12 cellular contexts compared by ENCODE assay signal in genomic region chr11:123238297-123238696, GRCh38. TPM values are rescaled to one million over a fixed set of nuclear protein-coding genes. Genes with fewer than 3 reads are reported as not detected.
A peak's percentile ranks its signal among the peaks of the same experiment; 100 is the strongest.
DNase-seq lines count a peak whose midpoint lies in the region; ATAC-seq and TF ChIP-seq lines count a peak whose summit lies in the region.
"Had no signal": no experiment of that assay in that cellular context is flagged by ENCODE, and none has a peak within 500 bp of the region (broad histone marks: within the 10 kb centered on the region; RNA-seq: fewer than 3 reads in every experiment).

No MANE protein-coding gene starts in this region.

- H3K27ac Mint-ChIP-seq in activated CD4-positive, alpha-beta T cell treated with anti-CD3 and anti-CD28 coated beads, Interleukin-2, amount 10 ng/mL, durations not matched to agents 24 days and 14 days: no peak overlapping the region
- H3K27ac Mint-ChIP-seq: nephron had no signal

- H3K27me3 ChIP-seq in gastroesophageal sphincter (no peaks in the 10 kb centered on the region), psoas muscle (ENCODE audit: insufficient read depth in 3 of 3, low read length in 2 of 3) (peaks cover 0 to 7% (median 0%) of the 10 kb centered on the region in 3 donors)

- no peak overlapping the region for H3K4me3 Mint-ChIP-seq in activated CD4-positive, alpha-beta T cell treated with anti-CD3 and anti-CD28 coated beads, Interleukin-2, amount 10 ng/mL, durations not matched to agents 24 days and 14 days
- H3K4me3 Mint-ChIP-seq: nephron had no signal

- H3K4me1 ChIP-seq in gastroesophageal sphincter (peaks cover 0 to 27% (median 0%) of the 10 kb centered on the region in 3 donors), psoas muscle (no peaks in the 10 kb centered on the region)

- DNase-seq in AG10803 (ENCODE audit: low read depth) (peak; percentile 79), SKM-1 (lab: John Stamatoyannopoulos, UW; ENCODE audit: unreplicated experiment) (peak; percentile 17), psoas muscle (peak; percentile 68 to 74)
- DNase-seq in stimulated activated naive CD4-positive, alpha-beta T cell treated with Interleukin-2 at 50 U/mL for 16 hours (lab: John Stamatoyannopoulos, UW): no peak
- DNase-seq in activated CD4-positive, alpha-beta T cell treated with anti-CD3 and anti-CD28 coated beads, Interleukin-2, amount 10 ng/mL, durations not matched to agents 24 days and 14 days: no peak
- DNase-seq: activated CD4-positive, alpha-beta T cell treated with anti-CD3 and anti-CD28 coated beads, Interleukin-2, amount 50 U/mL, for 1 hour; NCI-H2227 treated with DMSO at 0.1 percent for 48 hours; T-helper 1 cell had no signal

- TF ChIP-seq POLR2A in gastroesophageal sphincter (IDR thresholded peaks at IDR 0.05): no peak

- H3K4me1 Mint-ChIP-seq in activated CD4-positive, alpha-beta T cell treated with anti-CD3 and anti-CD28 coated beads, Interleukin-2, amount 10 ng/mL, durations not matched to agents 24 days and 14 days: peaks cover 23% of the 10 kb centered on the region

- no peaks in the 10 kb centered on the region for H3K9me3 ChIP-seq in gastroesophageal sphincter
- no peaks in the 10 kb centered on the region for H3K9me3 ChIP-seq in psoas muscle

- TF ChIP-seq EP300 in gastroesophageal sphincter (IDR thresholded peaks at IDR 0.05): no peak

- WGBS in gastroesophageal sphincter (ENCODE audit: low coverage in 1 of 2), 2 donors: no CpG with 5 or more reads among the region's 1 CpG
- 54 to 90% (median 65%) methylated on average over 1 of the region's 1 CpG for WGBS in psoas muscle, 3 donors

- peaks cover 5% of the 10 kb centered on the region for H3K9me3 Mint-ChIP-seq in activated CD4-positive, alpha-beta T cell treated with anti-CD3 and anti-CD28 coated beads, Interleukin-2, amount 10 ng/mL, durations not matched to agents 24 days and 14 days

- intact Hi-C loops in psoas muscle (cut with DNase I): no loop called here
- intact Hi-C loops in activated CD4-positive, alpha-beta T cell treated with anti-CD3 and anti-CD28 coated beads, Interleukin-2, amount 10 ng/mL, durations not matched to agents 24 days and 14 days (cut with micrococcal nuclease): no loop called here

- H3K36me3 ChIP-seq in gastroesophageal sphincter (no peaks in the 10 kb centered on the region), psoas muscle (ENCODE audit: insufficient read depth in 1 of 2, low read depth in 1 of 2) (no peaks in the 10 kb centered on the region)

- no peaks in the 10 kb centered on the region for H3K36me3 Mint-ChIP-seq in activated CD4-positive, alpha-beta T cell treated with anti-CD3 and anti-CD28 coated beads, Interleukin-2, amount 10 ng/mL, durations not matched to agents 24 days and 14 days (ENCODE audit: low read depth)

- H3K4me3 ChIP-seq in AG10803 (ENCODE audit: low read length) (no peak overlapping the region), gastroesophageal sphincter (no peak overlapping the region), psoas muscle (no peak overlapping the region)

- peak; percentile 82 for ATAC-seq in gastroesophageal sphincter
- ATAC-seq in psoas muscle: peak in 3 of 4 donors; percentile 37 to 78 (median 66)
- ATAC-seq in GM18907 (IDR thresholded peaks at IDR 0.05; ENCODE audit: unreplicated experiment): no peak
- no peak for ATAC-seq in HG03108 (IDR thresholded peaks at IDR 0.05; ENCODE audit: unreplicated experiment)

- TF ChIP-seq CTCF in AG10803 (conservative IDR thresholded peaks at IDR 0.05; ENCODE audit: low read length) (no peak), gastroesophageal sphincter (IDR thresholded peaks at IDR 0.05) (no peak), psoas muscle (IDR thresholded peaks at IDR 0.05) (no peak)

- H3K27ac ChIP-seq in gastroesophageal sphincter (peak overlapping the region in 1 of 4 donors; percentile 32), psoas muscle (no peak overlapping the region)

- H3K27me3 Mint-ChIP-seq in activated CD4-positive, alpha-beta T cell treated with anti-CD3 and anti-CD28 coated beads, Interleukin-2, amount 10 ng/mL, durations not matched to agents 24 days and 14 days: peaks cover 16% of the 10 kb centered on the region

RNA-seq across cellular contexts. Expression of gene CLMP, which starts 43.2 kb away (rescaled TPM):
- total RNA-seq in gastroesophageal sphincter (100 to 1,000 TPM in 3 of 4 donors, 10 to 100 TPM in 1; 89.1 to 274 (median 151) TPM), psoas muscle (1 to 10 TPM; 2.9 to 4.2 (median 3.0) TPM)
- polyA plus RNA-seq in psoas muscle: 1 to 10 TPM in 2 of 3 donors, under 1 TPM in 1; 0.83 to 3.3 (median 1.7) TPM
- total RNA-seq in activated CD4-positive, alpha-beta T cell treated with anti-CD3 and anti-CD28 coated beads, Interleukin-2, amount 10 ng/mL, durations not matched to agents 24 days and 14 days: 0.05 and 0.12 TPM in 2 replicates

Comparison
In these comparisons a context has a peak if more than half of its experiments do, and no peak if none do; other contexts are left out.
1. DNase-seq: peak in AG10803 (single experiment), SKM-1 (single experiment) and psoas muscle (2 of 2); none in stimulated activated naive CD4-positive, alpha-beta T cell treated with Interleukin-2 at 50 U/mL for 16 hours (single experiment) and activated CD4-positive, alpha-beta T cell treated with anti-CD3 and anti-CD28 coated beads, Interleukin-2, amount 10 ng/mL, durations not matched to agents 24 days and 14 days (single experiment).
2. ATAC-seq: peak in gastroesophageal sphincter (single experiment) and psoas muscle (3 of 4); none in GM18907 (single experiment) and HG03108 (single experiment).
3. RNA of gene CLMP, which starts 43.2 kb away (total RNA-seq): 89.1 to 274 TPM in gastroesophageal sphincter; 2.9 to 4.2 TPM in psoas muscle and 0.05 to 0.12 TPM in activated CD4-positive, alpha-beta T cell treated with anti-CD3 and anti-CD28 coated beads, Interleukin-2, amount 10 ng/mL, durations not matched to agents 24 days and 14 days; every median in the first group is over 10 times any median in the second.